ENCODE assay signal across 8 cellular contexts in the genomic region with DNA sequence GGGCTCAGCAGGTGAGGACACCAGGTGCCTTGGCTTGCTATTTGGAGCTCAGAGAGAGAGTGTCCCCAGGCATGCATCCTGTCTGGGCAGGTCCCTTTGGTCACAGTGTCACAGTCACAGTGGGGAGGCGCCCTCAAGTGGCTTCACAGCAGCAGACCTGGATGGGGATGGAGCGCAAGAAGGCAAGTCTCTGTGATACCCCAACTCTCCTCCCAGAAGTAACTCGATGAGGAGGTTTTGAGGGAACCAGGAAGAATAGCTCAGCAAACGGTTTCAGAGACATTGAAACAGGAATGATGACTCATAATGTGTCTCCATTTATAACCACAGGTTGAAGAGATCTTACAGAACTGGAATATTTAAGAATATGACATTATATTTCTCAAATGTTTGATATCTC.
A peak's percentile ranks its signal among the peaks of the same experiment; 100 is the strongest.
DNase-seq lines count a peak whose midpoint lies in the region; FAIRE-seq and TF ChIP-seq lines count a peak whose summit lies in the region.

No MANE protein-coding gene starts in this region.

- H3F3A ChIP-seq in MM.1S (ENCODE audit: insufficient read depth, low read length), result no peaks in the 10 kb centered on the region

- no peaks in the 10 kb centered on the region for H4K20me1 ChIP-seq in MM.1S (ENCODE audit: insufficient read depth, low read length)

- no peak overlapping the region for H3K27ac ChIP-seq in MM.1S (ENCODE audit: low read length)

- H3K4me3 ChIP-seq in MM.1S (ENCODE audit: low read length) (no peak overlapping the region), kidney epithelial cell (ENCODE audit: low read depth, low read length) (no peak overlapping the region)

- no peak overlapping the region for H3K4me3 Mint-ChIP-seq in activated CD4-positive, alpha-beta T cell treated with anti-CD3 and anti-CD28 coated beads, Interleukin-2, amount 10 ng/mL, durations not matched to agents 24 days and 14 days

- TF ChIP-seq CTCF in MM.1S (IDR thresholded peaks at IDR 0.05; ENCODE audit: low read length) (peak; percentile 82), kidney epithelial cell (IDR thresholded peaks at IDR 0.05; ENCODE audit: insufficient read depth, low read length, poor library complexity, severe bottlenecking) (peak; percentile 50)

- H3K27me3 ChIP-seq in MM.1S (replicated peaks; ENCODE audit: insufficient read depth, low read length), result no peaks in the 10 kb centered on the region
- no peaks in the 10 kb centered on the region for H3K27me3 ChIP-seq in kidney epithelial cell (ENCODE audit: control insufficient read depth, insufficient read depth, low read length)

- FAIRE-seq in urothelium cell line (lab: Jason Lieb, UNC), result no peak

- H3K9me2 ChIP-seq in MM.1S (replicated peaks; ENCODE audit: insufficient read depth, low read length), result no peaks in the 10 kb centered on the region

- H3K9me3 Mint-ChIP-seq in activated CD4-positive, alpha-beta T cell treated with anti-CD3 and anti-CD28 coated beads, Interleukin-2, amount 10 ng/mL, durations not matched to agents 24 days and 14 days, result no peaks in the 10 kb centered on the region

- H3K27ac Mint-ChIP-seq in activated CD4-positive, alpha-beta T cell treated with anti-CD3 and anti-CD28 coated beads, Interleukin-2, amount 10 ng/mL, durations not matched to agents 24 days and 14 days, result no peak overlapping the region

- H3K36me3 ChIP-seq in MM.1S (replicated peaks; ENCODE audit: insufficient read depth, low read length) (no peaks in the 10 kb centered on the region), kidney epithelial cell (ENCODE audit: control insufficient read depth, insufficient read depth, low read length) (no peaks in the 10 kb centered on the region)

- H3K4me2 ChIP-seq in MM.1S (ENCODE audit: low read depth, low read length), result peak overlapping the region; percentile 14

- H3K9me3 ChIP-seq in MM.1S (replicated peaks; ENCODE audit: insufficient read depth, low read length), result no peaks in the 10 kb centered on the region

- peak; percentile 81 for DNase-seq in activated CD4-positive, alpha-beta T cell treated with anti-CD3 and anti-CD28 coated beads, Interleukin-2, amount 10 ng/mL, durations not matched to agents 24 days and 14 days
- no peak for DNase-seq in activated CD4-positive, alpha-beta T cell treated with anti-CD3 and anti-CD28 coated beads for 4 hours
- DNase-seq in HCEC 1CT (peak; percentile 36), MM.1S (peak; percentile 72), anterior cingulate cortex (lab: John Stamatoyannopoulos, UW) (peak in 30 of 58 donors; percentile 4 to 53 (median 14)), kidney epithelial cell (ENCODE audit: low read depth) (no peak), urothelium cell line (ENCODE audit: low spot score) (peak; percentile 46), NCI-H2081 treated with DMSO at 0.1 percent for 48 hours (lab: John Stamatoyannopoulos, UW) (no peak)

- H2AFZ ChIP-seq in MM.1S (ENCODE audit: low read length), result peak overlapping the region; percentile 39

- H3K9ac ChIP-seq in MM.1S (ENCODE audit: low read length), result no peak overlapping the region

- peaks cover 6% of the 10 kb centered on the region for H3K4me1 Mint-ChIP-seq in activated CD4-positive, alpha-beta T cell treated with anti-CD3 and anti-CD28 coated beads, Interleukin-2, amount 10 ng/mL, durations not matched to agents 24 days and 14 days

- peaks cover 34% of the 10 kb centered on the region for H3K27me3 Mint-ChIP-seq in activated CD4-positive, alpha-beta T cell treated with anti-CD3 and anti-CD28 coated beads, Interleukin-2, amount 10 ng/mL, durations not matched to agents 24 days and 14 days

- intact Hi-C loops in activated CD4-positive, alpha-beta T cell treated with anti-CD3 and anti-CD28 coated beads, Interleukin-2, amount 10 ng/mL, durations not matched to agents 24 days and 14 days (cut with micrococcal nuclease), result loop anchor here (2.0 to 5.0 kb wide), 2 partner anchors 133 to 370 kb away; partner anchors contain the start of gene C15orf40

- H3K79me2 ChIP-seq in MM.1S (ENCODE audit: low read length), result no peaks in the 10 kb centered on the region

- peaks cover 14% of the 10 kb centered on the region; the same call in 1 of the 2 replicates for H3K4me1 ChIP-seq in MM.1S (ENCODE audit: low read length)

- H3K36me3 Mint-ChIP-seq in activated CD4-positive, alpha-beta T cell treated with anti-CD3 and anti-CD28 coated beads, Interleukin-2, amount 10 ng/mL, durations not matched to agents 24 days and 14 days (ENCODE audit: low read depth), result no peaks in the 10 kb centered on the region

Comparison
In these comparisons a context has a peak if more than half of its experiments do, and no peak if none do; other contexts are left out.
1. DNase-seq: peak in activated CD4-positive, alpha-beta T cell treated with anti-CD3 and anti-CD28 coated beads, Interleukin-2, amount 10 ng/mL, durations not matched to agents 24 days and 14 days (single experiment), HCEC 1CT (single experiment), MM.1S (single experiment), anterior cingulate cortex (30 of 58) and urothelium cell line (single experiment); none in activated CD4-positive, alpha-beta T cell treated with anti-CD3 and anti-CD28 coated beads for 4 hours (0 of 2), kidney epithelial cell (single experiment) and NCI-H2081 treated with DMSO at 0.1 percent for 48 hours (single experiment).